ENCODE assay signal across 39 cellular contexts in genomic region chr16:58801838-58802237, GRCh38.
"Had no signal": no experiment of that assay in that cellular context is flagged by ENCODE, and none has a peak within 500 bp of the region (broad histone marks: within the 10 kb centered on the region; RNA-seq: fewer than 3 reads in every experiment).

No MANE protein-coding gene starts in this region.

- H3K4me1 Mint-ChIP-seq: activated naive CD4-positive, alpha-beta T cell treated with anti-CD3 and anti-CD28 coated beads, Interleukin-2, amount 10 ng/mL, durations not matched to agents 7 days and 5 days; activated naive CD4-positive, alpha-beta T cell treated with anti-CD3 and anti-CD28 coated beads, Interleukin-2, amount 50 U/mL, for 24 hours; activated naive CD8-positive, alpha-beta T cell treated with anti-CD3 and anti-CD28 coated beads for 36 hours; activated naive CD8-positive, alpha-beta T cell treated with anti-CD3 and anti-CD28 coated beads, Interleukin-2, amount 10 ng/mL, durations not matched to agents 7 days and 5 days; activated naive CD8-positive, alpha-beta T cell treated with anti-CD3 and anti-CD28 coated beads, Interleukin-2, amount 50 U/mL, for 24 hours; activated T-helper 17 cell treated with anti-CD3 and anti-CD28 coated beads, Interleukin-2, amount 50 U/mL, for 72 hours; brain; central memory CD8-positive, alpha-beta T cell had no signal

- H3K4me3 Mint-ChIP-seq: activated naive CD4-positive, alpha-beta T cell treated with anti-CD3 and anti-CD28 coated beads for 36 hours; activated naive CD4-positive, alpha-beta T cell treated with anti-CD3 and anti-CD28 coated beads, Interleukin-2, amount 10 ng/mL, durations not matched to agents 7 days and 5 days; activated naive CD4-positive, alpha-beta T cell treated with anti-CD3 and anti-CD28 coated beads, Interleukin-2, amount 50 U/mL, for 24 hours; activated naive CD8-positive, alpha-beta T cell; activated naive CD8-positive, alpha-beta T cell treated with anti-CD3 and anti-CD28 coated beads for 36 hours; activated naive CD8-positive, alpha-beta T cell treated with anti-CD3 and anti-CD28 coated beads, Interleukin-2, amount 10 ng/mL, durations not matched to agents 7 days and 5 days; activated naive CD8-positive, alpha-beta T cell treated with anti-CD3 and anti-CD28 coated beads, Interleukin-2, amount 50 U/mL, for 24 hours; activated T-cell treated with anti-CD3 and anti-CD28 coated beads, Interleukin-2, amount 50 U/mL, for 24 hours; activated T-cell treated with anti-CD3 and anti-CD28 coated beads, Interleukin-2, amount 50 U/mL, for 4 hours; activated T-cell treated with anti-CD3 and anti-CD28 coated beads, Interleukin-2, amount 50 U/mL, for 72 hours; activated T-helper 1 cell treated with anti-CD3 and anti-CD28 coated beads, Interleukin-12 subunit alpha, Interleukin-12 subunit beta, Interleukin-2, Interleukin-4 antibody, amounts not matched to agents 30 ng/mL and 10 ng/mL and 1 ng/mL, durations not matched to agents 14 hours and 24 hours and 36 hours; activated T-helper 17 cell treated with anti-CD3 and anti-CD28 coated beads, Interleukin-2, amount 50 U/mL, for 72 hours; brain; central memory CD8-positive, alpha-beta T cell had no signal

- DNase-seq: activated effector memory CD4-positive, alpha-beta T cell treated with anti-CD3 and anti-CD28 coated beads, Interleukin-2, amount 50 U/mL, for 16 hours; activated effector memory CD4-positive, alpha-beta T cell treated with Interleukin-2 at 50 U/mL for 16 hours; activated gamma-delta T cell; activated gamma-delta T cell treated with Interleukin-2 at 50 U/mL for 16 hours; activated naive CD4-positive, alpha-beta T cell; activated naive CD4-positive, alpha-beta T cell treated with anti-CD3 and anti-CD28 coated beads for 36 hours; activated naive CD4-positive, alpha-beta T cell treated with anti-CD3 and anti-CD28 coated beads, Interleukin-2, amount 10 ng/mL, durations not matched to agents 7 days and 5 days; activated naive CD4-positive, alpha-beta T cell treated with anti-CD3 and anti-CD28 coated beads, Interleukin-2, amount 50 U/mL, for 16 hours; activated naive CD4-positive, alpha-beta T cell treated with Interleukin-2 at 50 U/mL for 16 hours; activated naive CD8-positive, alpha-beta T cell treated with anti-CD3 and anti-CD28 coated beads for 36 hours; activated naive CD8-positive, alpha-beta T cell treated with anti-CD3 and anti-CD28 coated beads, Interleukin-2, amount 10 ng/mL, durations not matched to agents 7 days and 5 days; activated naive CD8-positive, alpha-beta T cell treated with anti-CD3 and anti-CD28 coated beads, Interleukin-2, amount 50 U/mL, for 24 hours; activated T-cell treated with anti-CD3 and anti-CD28 coated beads, Interleukin-2, amount 50 U/mL, for 1 hour; activated T-cell treated with anti-CD3 and anti-CD28 coated beads, Interleukin-2, amount 50 U/mL, for 24 hours; activated T-cell treated with anti-CD3 and anti-CD28 coated beads, Interleukin-2, amount 50 U/mL, for 4 hours; activated T-cell treated with anti-CD3 and anti-CD28 coated beads, Interleukin-2, amount 50 U/mL, for 48 hours; activated T-cell treated with anti-CD3 and anti-CD28 coated beads, Interleukin-2, amount 50 U/mL, for 72 hours; amniotic stem cell; amygdala; anterior cingulate cortex; aorta; body of pancreas; brain microvascular endothelial cell; caudate nucleus; central memory CD4-positive, alpha-beta T cell; cerebellar nuclear complex had no signal

- ATAC-seq: activated naive CD4-positive, alpha-beta T cell treated with anti-CD3 and anti-CD28 coated beads, Interleukin-2, amount 50 U/mL, for 72 hours; activated naive CD8-positive, alpha-beta T cell treated with anti-CD3 and anti-CD28 coated beads, Interleukin-2, amount 50 U/mL, for 24 hours; activated T-cell treated with anti-CD3 and anti-CD28 coated beads, Interleukin-2, amount 50 U/mL, for 4 hours; activated T-cell treated with anti-CD3 and anti-CD28 coated beads, Interleukin-2, amount 50 U/mL, for 72 hours; activated T-helper 17 cell treated with anti-CD3 and anti-CD28 coated beads, Interleukin-2, amount 50 U/mL, for 72 hours; body of pancreas had no signal

- H3K36me3 ChIP-seq: ascending aorta, brain microvascular endothelial cell, breast epithelium, cardiac muscle cell had no signal

- H3K27me3 ChIP-seq: ascending aorta, body of pancreas, brain microvascular endothelial cell, breast epithelium, cardiac muscle cell had no signal

- H3K4me1 ChIP-seq: ascending aorta, body of pancreas, breast epithelium had no signal

- H3K36me3 Mint-ChIP-seq: activated naive CD4-positive, alpha-beta T cell treated with anti-CD3 and anti-CD28 coated beads, Interleukin-2, amount 10 ng/mL, durations not matched to agents 7 days and 5 days; activated naive CD8-positive, alpha-beta T cell treated with anti-CD3 and anti-CD28 coated beads for 36 hours; activated naive CD8-positive, alpha-beta T cell treated with anti-CD3 and anti-CD28 coated beads, Interleukin-2, amount 10 ng/mL, durations not matched to agents 7 days and 5 days; brain had no signal

- H3K27ac Mint-ChIP-seq: activated naive CD4-positive, alpha-beta T cell treated with anti-CD3 and anti-CD28 coated beads for 36 hours; activated naive CD4-positive, alpha-beta T cell treated with anti-CD3 and anti-CD28 coated beads, Interleukin-2, amount 10 ng/mL, durations not matched to agents 7 days and 5 days; activated naive CD4-positive, alpha-beta T cell treated with anti-CD3 and anti-CD28 coated beads, Interleukin-2, amount 50 U/mL, for 24 hours; activated naive CD4-positive, alpha-beta T cell treated with anti-CD3 and anti-CD28 coated beads, Interleukin-2, amount 50 U/mL, for 72 hours; activated naive CD8-positive, alpha-beta T cell; activated naive CD8-positive, alpha-beta T cell treated with anti-CD3 and anti-CD28 coated beads for 36 hours; activated naive CD8-positive, alpha-beta T cell treated with anti-CD3 and anti-CD28 coated beads, Interleukin-2, amount 10 ng/mL, durations not matched to agents 7 days and 5 days; activated naive CD8-positive, alpha-beta T cell treated with anti-CD3 and anti-CD28 coated beads, Interleukin-2, amount 50 U/mL, for 24 hours; activated T-cell treated with anti-CD3 and anti-CD28 coated beads, Interleukin-2, amount 50 U/mL, for 24 hours; activated T-cell treated with anti-CD3 and anti-CD28 coated beads, Interleukin-2, amount 50 U/mL, for 72 hours; activated T-helper 1 cell treated with anti-CD3 and anti-CD28 coated beads, Interleukin-12 subunit alpha, Interleukin-12 subunit beta, Interleukin-2, Interleukin-4 antibody, amounts not matched to agents 30 ng/mL and 10 ng/mL and 1 ng/mL, durations not matched to agents 14 hours and 24 hours and 36 hours; activated T-helper 17 cell treated with anti-CD3 and anti-CD28 coated beads, Interleukin-2, amount 50 U/mL, for 72 hours; activated T-helper 2 cell treated with anti-CD3 and anti-CD28 coated beads, Interferon-gamma antibody, Interleukin-2, Interleukin-4, amounts not matched to agents 10 μg/mL and 5 μg/mL and 100 μg/mL, durations not matched to agents 14 hours and 24 hours and 36 hours; brain had no signal

- FAIRE-seq: astrocyte, bronchial epithelial cell had no signal

- H3K9me3 Mint-ChIP-seq: activated naive CD4-positive, alpha-beta T cell treated with anti-CD3 and anti-CD28 coated beads, Interleukin-2, amount 10 ng/mL, durations not matched to agents 7 days and 5 days; activated T-helper 1 cell treated with anti-CD3 and anti-CD28 coated beads, Interleukin-12 subunit alpha, Interleukin-12 subunit beta, Interleukin-2, Interleukin-4 antibody, amounts not matched to agents 30 ng/mL and 10 ng/mL and 1 ng/mL, durations not matched to agents 14 hours and 24 hours and 36 hours had no signal

- H3K27ac ChIP-seq: ascending aorta, body of pancreas, brain microvascular endothelial cell, breast epithelium, cardiac muscle cell had no signal

- H3K4me3 ChIP-seq: ascending aorta, body of pancreas, breast epithelium, cardiac muscle cell had no signal
